In the genomic region with DNA sequence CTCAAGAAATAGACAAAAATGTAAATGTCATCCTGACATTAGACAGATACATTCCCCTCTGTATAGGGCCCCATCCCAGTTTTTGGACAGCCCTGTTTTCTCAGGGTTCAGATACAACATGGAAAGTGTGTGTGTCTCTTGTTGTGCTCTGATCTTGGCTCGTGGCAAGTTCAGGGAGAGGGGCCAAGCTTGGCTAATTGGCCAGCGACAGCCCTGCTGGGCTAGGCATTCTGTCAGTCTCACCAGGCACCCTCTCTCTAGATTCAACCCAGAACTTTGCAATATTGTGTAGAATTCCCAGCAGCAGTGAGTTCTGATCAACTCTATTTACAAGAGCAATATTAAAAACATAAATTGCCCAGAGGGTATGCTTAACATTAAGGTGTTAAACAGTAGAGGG, we compare ENCODE assay signal across 24 cellular contexts. TPM values are rescaled to one million over a fixed set of nuclear protein-coding genes. Genes with fewer than 3 reads are reported as not detected.
"Had no signal": no experiment of that assay in that cellular context is flagged by ENCODE, and none has a peak within 500 bp of the region (broad histone marks: within the 10 kb centered on the region; RNA-seq: fewer than 3 reads in every experiment).

No MANE protein-coding gene starts in this region.

- DNase-seq: natural killer cell; occipital lobe; ovary; posterior cingulate gyrus; psoas muscle; right cardiac atrium; right lobe of liver; sigmoid colon; small intestine; stimulated activated CD4-positive, alpha-beta T cell treated with anti-CD3 and anti-CD28 coated beads, Interleukin-15, amount 100 ng/mL, for 24 hours; stimulated activated CD4-positive, alpha-beta T cell treated with anti-CD3 and anti-CD28 coated beads, Interleukin-2, amount 100 ng/mL, for 24 hours; stimulated activated CD4-positive, alpha-beta T cell treated with anti-CD3 and anti-CD28 coated beads, Interleukin-2, amount 100 ng/mL, for 48 hours; stimulated activated CD4-positive, alpha-beta T cell treated with anti-CD3 and anti-CD28 coated beads, Interleukin-4, amount 100 ng/mL, for 24 hours; stimulated activated naive CD4-positive, alpha-beta T cell treated with Interleukin-2 at 50 U/mL for 16 hours; stomach; thyroid gland; trophoblast cell; upper lobe of left lung had no signal

- H3K9me3 Mint-ChIP-seq: natural killer cell; nephron; neural progenitor cell; stimulated activated naive CD8-positive, alpha-beta T cell treated with anti-CD3 and anti-CD28 coated beads, Interleukin-15, Interleukin-2, amounts not matched to agents 100 ng/mL and 50 ng/mL, for 24 hours had no signal

- H3K4me1 Mint-ChIP-seq: natural killer cell; nephron; neural progenitor cell; stimulated activated memory B cell treated with anti-CD40 and anti-IgM and Interleukin-4, amounts not matched to agents 10 μg/mL and 1 μg/mL and 100 μg/mL, for 72 hours had no signal

- H3K4me3 Mint-ChIP-seq: natural killer cell; nephron; neural progenitor cell; stimulated activated memory B cell treated with anti-CD40 and anti-IgM and Interleukin-4, amounts not matched to agents 10 μg/mL and 1 μg/mL and 100 μg/mL, for 72 hours; stimulated activated naive CD8-positive, alpha-beta T cell treated with anti-CD3 and anti-CD28 coated beads, Interleukin-15, Interleukin-2, amounts not matched to agents 100 ng/mL and 50 ng/mL, for 24 hours had no signal

- H3K27ac Mint-ChIP-seq: natural killer cell; nephron; neural progenitor cell; progenitor cell of endocrine pancreas; stimulated activated memory B cell treated with anti-CD40 and anti-IgM and Interleukin-4, amounts not matched to agents 10 μg/mL and 1 μg/mL and 100 μg/mL, for 72 hours; stimulated activated naive CD8-positive, alpha-beta T cell treated with anti-CD3 and anti-CD28 coated beads, Interleukin-15, Interleukin-2, amounts not matched to agents 100 ng/mL and 50 ng/mL, for 24 hours had no signal

- ATAC-seq: natural killer cell; psoas muscle; right cardiac atrium; right lobe of liver; stimulated activated memory B cell treated with anti-CD40 and anti-IgM and Interleukin-4, amounts not matched to agents 10 μg/mL and 1 μg/mL and 100 μg/mL, for 72 hours had no signal

- H3K36me3 Mint-ChIP-seq: natural killer cell; neural progenitor cell; stimulated activated memory B cell treated with anti-CD40 and anti-IgM and Interleukin-4, amounts not matched to agents 10 μg/mL and 1 μg/mL and 100 μg/mL, for 72 hours had no signal

RNA-seq across cellular contexts. Expression of a gene that starts 30.1 kb away (rescaled TPM):
- total RNA-seq: natural killer cell, subcutaneous adipose tissue had no signal
